25 cellular contexts compared by ENCODE assay signal in genomic region chr11:12772324-12772723, GRCh38.
DNase-seq lines count a peak whose midpoint lies in the region; ATAC-seq and TF ChIP-seq lines count a peak whose summit lies in the region.
"Had no signal": no experiment of that assay in that cellular context is flagged by ENCODE, and none has a peak within 500 bp of the region (broad histone marks: within the 10 kb centered on the region; RNA-seq: fewer than 3 reads in every experiment).

No MANE protein-coding gene starts in this region.

- H3K4me2 ChIP-seq in GM23338 (no peak overlapping the region; the same call in 1 of the 2 replicates), smooth muscle cell (peak overlapping the region; percentile 77)

- H3K27ac Mint-ChIP-seq in GM23338: no peak overlapping the region
- peak overlapping the region; percentile 17 for H3K27ac Mint-ChIP-seq in osteocyte (ENCODE audit: unreplicated experiment)
- H3K27ac Mint-ChIP-seq: CD14-positive monocyte; CD8-positive, alpha-beta memory T cell had no signal

- no peaks in the 10 kb centered on the region for H3K27me3 ChIP-seq in GM23338 (ENCODE audit: insufficient read depth)
- no peaks in the 10 kb centered on the region for H3K27me3 ChIP-seq in smooth muscle cell (ENCODE audit: low read depth)
- no peaks in the 10 kb centered on the region for H3K27me3 ChIP-seq in thyroid gland
- H3K27me3 ChIP-seq in suprapubic skin: no peaks in the 10 kb centered on the region
- H3K27me3 ChIP-seq: BE2C had no signal

- peaks cover 32% of the 10 kb centered on the region for H3K4me1 Mint-ChIP-seq in GM23338
- H3K4me1 Mint-ChIP-seq in osteocyte (ENCODE audit: unreplicated experiment): peaks cover 35% of the 10 kb centered on the region

- H3K79me2 ChIP-seq in GM23338 (replicated peaks; ENCODE audit: insufficient read depth) (peaks cover 96% of the 10 kb centered on the region), smooth muscle cell (ENCODE audit: low read depth) (peaks cover 100% of the 10 kb centered on the region)

- H2AFZ ChIP-seq in GM23338 (no peak overlapping the region), smooth muscle cell (ENCODE audit: low read depth) (no peak overlapping the region)

- TF ChIP-seq CTCF in GM23338 (conservative IDR thresholded peaks at IDR 0.05; ENCODE audit: low read depth in 2 of 2): no peak
- TF ChIP-seq CTCF in osteocyte (IDR thresholded peaks at IDR 0.05): no peak
- TF ChIP-seq CTCF in smooth muscle cell (IDR thresholded peaks at IDR 0.05; ENCODE audit: borderline replicate concordance, insufficient read depth, poor library complexity, severe bottlenecking): no peak
- TF ChIP-seq CTCF in thyroid gland (IDR thresholded peaks at IDR 0.05): no peak
- TF ChIP-seq CTCF in suprapubic skin (IDR thresholded peaks at IDR 0.05): no peak

- no peak for DNase-seq in GM23338 (ENCODE audit: low spot score)
- DNase-seq in osteocyte (ENCODE audit: extremely low spot score, unreplicated experiment): no peak
- no peak for DNase-seq in smooth muscle cell (lab: John Stamatoyannopoulos, UW; ENCODE audit: unreplicated experiment)
- no peak for DNase-seq in thyroid gland
- no peak for DNase-seq in DMS153 (lab: John Stamatoyannopoulos, UW)
- no peak for DNase-seq in suprapubic skin (ENCODE audit: low spot score in 2 of 2)
- DNase-seq in NCI-H2171 treated with DMSO at 0.1 percent for 48 hours (lab: John Stamatoyannopoulos, UW): no peak
- DNase-seq: ACHN; BE2C; Calu3; CD8-positive, alpha-beta memory T cell; Kasumi-1; NCI-H1092 treated with DMSO at 0.1 percent for 48 hours; NCI-H1436; NCI-H187; NCI-H2081 treated with DMSO at 0.1 percent for 48 hours; NCI-H2171; NCI-H524 treated with DMSO at 0.1 percent for 48 hours; NCI-H82; SHP77 treated with DMSO at 0.1 percent for 48 hours; SW 1271 had no signal

- no peaks in the 10 kb centered on the region for H3K9me3 ChIP-seq in smooth muscle cell (replicated peaks; ENCODE audit: low read depth)
- H3K9me3 ChIP-seq in thyroid gland: no peaks in the 10 kb centered on the region
- no peaks in the 10 kb centered on the region for H3K9me3 ChIP-seq in suprapubic skin
- H3K9me3 ChIP-seq: BE2C had no signal

- H3K4me3 ChIP-seq in GM23338: no peak overlapping the region
- no peak overlapping the region for H3K4me3 ChIP-seq in smooth muscle cell
- no peak overlapping the region for H3K4me3 ChIP-seq in thyroid gland (replicated peaks in 1 of 3)
- H3K4me3 ChIP-seq in suprapubic skin: no peak overlapping the region

- H3K9ac ChIP-seq in smooth muscle cell (ENCODE audit: low read depth): no peak overlapping the region

- H4K20me1 ChIP-seq in GM23338 (replicated peaks; ENCODE audit: insufficient read depth): peaks cover 10% of the 10 kb centered on the region; the same call in 1 of the 2 replicates
- peaks cover 79% of the 10 kb centered on the region for H4K20me1 ChIP-seq in smooth muscle cell (ENCODE audit: low read depth)

- ATAC-seq in GM23338 (no peak), SK-N-SH treated with all-trans-retinoic acid at 6 μM for 48 hours (0 out of 3 replicates have a peak, but pooled peaks have one; percentile 3)
- ATAC-seq: Panc1 had no signal

- no peaks in the 10 kb centered on the region for H3K9me2 ChIP-seq in GM23338 (ENCODE audit: insufficient read depth)

- H3K27ac ChIP-seq in GM23338 (ENCODE audit: low read depth) (0 out of 2 replicates have a peak overlapping the region, but pooled peaks have one; percentile 15), smooth muscle cell (ENCODE audit: low read depth) (peak overlapping the region; percentile 72), thyroid gland (no peak overlapping the region), suprapubic skin (no peak overlapping the region)
- H3K27ac ChIP-seq: RWPE1 had no signal

- intact Hi-C loops in thyroid gland (cut with DNase I): no loop called here

- H3K4me1 ChIP-seq in GM23338 (ENCODE audit: insufficient read depth) (peaks cover 62% of the 10 kb centered on the region), smooth muscle cell (ENCODE audit: low read depth) (peaks cover 32% of the 10 kb centered on the region), thyroid gland (peaks cover 0 to 14% of the 10 kb centered on the region in 2 donors), suprapubic skin (peaks cover 29% of the 10 kb centered on the region)

- no peak overlapping the region for H3K4me3 Mint-ChIP-seq in GM23338
- H3K4me3 Mint-ChIP-seq in osteocyte (ENCODE audit: unreplicated experiment): no peak overlapping the region
- H3K4me3 Mint-ChIP-seq: CD14-positive monocyte; CD8-positive, alpha-beta memory T cell had no signal

- H3K27me3 Mint-ChIP-seq in GM23338 (ENCODE audit: insufficient read depth, low read depth, poor library complexity) (peaks cover 8% of the 10 kb centered on the region), osteocyte (ENCODE audit: unreplicated experiment) (no peaks in the 10 kb centered on the region)

- no peaks in the 10 kb centered on the region for H3K36me3 ChIP-seq in GM23338 (ENCODE audit: insufficient read depth)
- H3K36me3 ChIP-seq in smooth muscle cell (ENCODE audit: low read depth): no peaks in the 10 kb centered on the region
- H3K36me3 ChIP-seq in thyroid gland: no peaks in the 10 kb centered on the region
- no peaks in the 10 kb centered on the region for H3K36me3 ChIP-seq in suprapubic skin

- no peak for TF ChIP-seq EP300 in suprapubic skin (IDR thresholded peaks at IDR 0.05)

- H3F3A ChIP-seq in GM23338 (replicated peaks; ENCODE audit: low read depth): no peaks in the 10 kb centered on the region
- H3F3A ChIP-seq in smooth muscle cell (ENCODE audit: low read depth): peaks cover 22% of the 10 kb centered on the region

- peaks cover 4% of the 10 kb centered on the region; the same call in 2 of the 3 replicates for H3K36me3 Mint-ChIP-seq in GM23338 (ENCODE audit: low read depth)
- H3K36me3 Mint-ChIP-seq in osteocyte (ENCODE audit: unreplicated experiment): peaks cover 15% of the 10 kb centered on the region
- H3K36me3 Mint-ChIP-seq: CD14-positive monocyte; CD8-positive, alpha-beta memory T cell had no signal

- WGBS in smooth muscle cell (ENCODE audit: low lambda C conversion rate): 17% methylated on average over 1 of the region's 1 CpG
- 80 to 91% methylated on average over 1 of the region's 1 CpG for WGBS in thyroid gland, 2 donors
- 82% methylated on average over 1 of the region's 1 CpG for WGBS in suprapubic skin

- TF ChIP-seq POLR2A in thyroid gland (IDR thresholded peaks at IDR 0.05) (no peak), suprapubic skin (IDR thresholded peaks at IDR 0.05) (no peak)

- no peaks in the 10 kb centered on the region; the same call in 2 of the 3 replicates for H3K9me3 Mint-ChIP-seq in GM23338
- no peaks in the 10 kb centered on the region for H3K9me3 Mint-ChIP-seq in osteocyte (ENCODE audit: unreplicated experiment)
- H3K9me3 Mint-ChIP-seq: CD14-positive monocyte; CD8-positive, alpha-beta memory T cell had no signal

TF ChIP-seq in GM23338, 12 proteins besides CTCF, POLR2A, EP300 and RAD21 (continues in another document):
- TF ChIP-seq POLR2AphosphoS5 (IDR thresholded peaks at IDR 0.05; ENCODE audit: low read depth) (no peak), NANOG (IDR thresholded peaks at IDR 0.05; ENCODE audit: borderline replicate concordance) (no peak), CREB1 (CRISPR knock-in tag; IDR thresholded peaks at IDR 0.05; ENCODE audit: low read depth) (no peak)
- TF ChIP-seq, protein P1, sequence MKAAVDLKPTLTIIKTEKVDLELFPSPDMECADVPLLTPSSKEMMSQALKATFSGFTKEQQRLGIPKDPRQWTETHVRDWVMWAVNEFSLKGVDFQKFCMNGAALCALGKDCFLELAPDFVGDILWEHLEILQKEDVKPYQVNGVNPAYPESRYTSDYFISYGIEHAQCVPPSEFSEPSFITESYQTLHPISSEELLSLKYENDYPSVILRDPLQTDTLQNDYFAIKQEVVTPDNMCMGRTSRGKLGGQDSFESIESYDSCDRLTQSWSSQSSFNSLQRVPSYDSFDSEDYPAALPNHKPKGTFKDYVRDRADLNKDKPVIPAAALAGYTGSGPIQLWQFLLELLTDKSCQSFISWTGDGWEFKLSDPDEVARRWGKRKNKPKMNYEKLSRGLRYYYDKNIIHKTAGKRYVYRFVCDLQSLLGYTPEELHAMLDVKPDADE (IDR thresholded peaks at IDR 0.05): no peak

TF ChIP-seq in SK-N-SH treated with all-trans-retinoic acid at 6 μM for 48 hours, 23 proteins besides CTCF, POLR2A, EP300 and RAD21:
- no peak for TF ChIP-seq ZNF8 (CRISPR knock-in tag; IDR thresholded peaks at IDR 0.05)
- TF ChIP-seq ESRRG (CRISPR knock-in tag; IDR thresholded peaks at IDR 0.05): no peak
- no peak for TF ChIP-seq ARNTL (CRISPR knock-in tag; IDR thresholded peaks at IDR 0.05; ENCODE audit: borderline replicate concordance, low read depth)
- TF ChIP-seq TOX (CRISPR knock-in tag; IDR thresholded peaks at IDR 0.05; ENCODE audit: borderline replicate concordance): no peak
- TF ChIP-seq, protein P2, sequence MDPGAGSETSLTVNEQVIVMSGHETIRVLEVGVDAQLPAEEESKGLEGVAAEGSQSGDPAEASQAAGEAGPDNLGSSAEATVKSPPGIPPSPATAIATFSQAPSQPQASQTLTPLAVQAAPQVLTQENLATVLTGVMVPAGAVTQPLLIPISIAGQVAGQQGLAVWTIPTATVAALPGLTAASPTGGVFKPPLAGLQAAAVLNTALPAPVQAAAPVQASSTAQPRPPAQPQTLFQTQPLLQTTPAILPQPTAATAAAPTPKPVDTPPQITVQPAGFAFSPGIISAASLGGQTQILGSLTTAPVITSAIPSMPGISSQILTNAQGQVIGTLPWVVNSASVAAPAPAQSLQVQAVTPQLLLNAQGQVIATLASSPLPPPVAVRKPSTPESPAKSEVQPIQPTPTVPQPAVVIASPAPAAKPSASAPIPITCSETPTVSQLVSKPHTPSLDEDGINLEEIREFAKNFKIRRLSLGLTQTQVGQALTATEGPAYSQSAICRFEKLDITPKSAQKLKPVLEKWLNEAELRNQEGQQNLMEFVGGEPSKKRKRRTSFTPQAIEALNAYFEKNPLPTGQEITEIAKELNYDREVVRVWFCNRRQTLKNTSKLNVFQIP (CRISPR knock-in tag; IDR thresholded peaks at IDR 0.05; ENCODE audit: borderline replicate concordance, low read depth): no peak

Comparison
In these comparisons a context has a peak if more than half of its experiments do, and no peak if none do; other contexts are left out.
1. H3K27ac ChIP-seq: peak in GM23338 (single experiment) and smooth muscle cell (single experiment); none in thyroid gland (0 of 3) and suprapubic skin (single experiment).